Comparison of ENCODE assay signal across 8 cellular contexts in the genomic region with DNA sequence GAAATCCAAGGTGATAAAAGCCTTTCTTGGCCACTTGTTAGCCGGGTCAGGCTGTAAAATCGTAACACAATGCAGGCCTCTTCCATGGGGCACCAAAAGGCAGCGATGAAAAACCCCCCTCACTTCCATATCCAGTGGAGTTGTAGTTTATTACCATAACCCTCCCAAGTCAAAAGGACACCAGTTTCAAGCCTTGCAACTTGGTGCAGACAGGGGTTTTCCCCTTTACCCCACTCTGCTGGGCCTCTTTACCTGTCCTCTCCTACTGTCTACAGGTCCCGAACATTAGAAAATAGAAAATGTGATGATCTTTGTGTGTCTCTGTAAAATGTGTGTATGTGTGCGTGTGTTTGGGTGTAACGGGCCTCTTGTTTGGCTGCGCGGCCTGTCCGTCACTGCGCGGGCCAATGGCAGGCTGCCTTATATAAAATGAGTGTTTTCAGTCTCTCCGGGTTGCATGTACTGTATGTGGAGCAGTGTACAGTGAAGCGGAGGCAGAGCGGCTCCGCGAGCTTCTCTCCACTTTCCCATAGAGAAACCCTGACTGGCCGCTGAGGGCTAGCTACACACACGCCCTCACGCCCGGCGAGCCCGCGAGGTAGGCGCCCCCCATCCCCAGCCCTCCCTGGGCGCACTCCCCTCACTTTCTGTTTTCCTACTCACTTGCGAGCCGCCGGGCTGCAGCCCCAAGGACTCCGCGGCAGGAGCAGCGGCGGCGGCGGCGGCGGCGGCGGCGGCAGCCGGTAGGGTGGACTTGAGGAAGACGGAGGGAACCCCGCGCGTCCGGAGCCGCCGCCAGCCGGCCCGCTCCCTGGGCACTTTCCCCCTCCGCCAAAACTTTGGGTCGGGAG. TPM values are rescaled to one million over a fixed set of nuclear protein-coding genes. Genes with fewer than 3 reads are reported as not detected.
A peak's percentile ranks its signal among the peaks of the same experiment; 100 is the strongest.
DNase-seq lines count a peak whose midpoint lies in the region; ATAC-seq and TF ChIP-seq lines count a peak whose summit lies in the region.

A gene (plus strand): TSS at position 453 of the 851 bp plus-strand sequence. CDS start 187,499 bp downstream, outside the sequence.

- peak; percentile 88 for ATAC-seq in GM19351 (IDR thresholded peaks at IDR 0.05; ENCODE audit: unreplicated experiment)
- peak; percentile 96 for ATAC-seq in HG03520 (IDR thresholded peaks at IDR 0.05; ENCODE audit: unreplicated experiment)

- H4K20me1 ChIP-seq in BLaER1, result peaks cover 16% of the 10 kb centered on the region; the same call in 1 of the 2 replicates

- peaks cover 14% of the 10 kb centered on the region for H3K36me3 Mint-ChIP-seq in activated CD4-positive, alpha-beta T cell treated with anti-CD3 and anti-CD28 coated beads, Interleukin-2, amount 10 ng/mL, durations not matched to agents 24 days and 14 days (ENCODE audit: low read depth)

- H3K9me3 ChIP-seq in BLaER1 (no peaks in the 10 kb centered on the region), colonic mucosa (no peaks in the 10 kb centered on the region)

- H3K27ac Mint-ChIP-seq in activated CD4-positive, alpha-beta T cell treated with anti-CD3 and anti-CD28 coated beads, Interleukin-2, amount 10 ng/mL, durations not matched to agents 24 days and 14 days, result peak within 1 kb of the TSS; percentile 94

- peak within 1 kb of the TSS; percentile 90 for H3K9ac ChIP-seq in BLaER1
- H3K9ac ChIP-seq in colonic mucosa (ENCODE audit: low read depth in 2 of 2, low read length in 2 of 2), result peak within 1 kb of the TSS; percentile 83 to 91

- H3K27me3 Mint-ChIP-seq in activated CD4-positive, alpha-beta T cell treated with anti-CD3 and anti-CD28 coated beads, Interleukin-2, amount 10 ng/mL, durations not matched to agents 24 days and 14 days, result peaks cover 6% of the 10 kb centered on the region

- peak within 1 kb of the TSS; percentile 97 for H3K4me3 Mint-ChIP-seq in activated CD4-positive, alpha-beta T cell treated with anti-CD3 and anti-CD28 coated beads, Interleukin-2, amount 10 ng/mL, durations not matched to agents 24 days and 14 days

- no peak for TF ChIP-seq CTCF in colonic mucosa (IDR thresholded peaks at IDR 0.05)

- H3K4me1 ChIP-seq in BLaER1 (peaks cover 28% of the 10 kb centered on the region), colonic mucosa (no peaks in the 10 kb centered on the region)

- H3K27ac ChIP-seq in BLaER1, result peak within 1 kb of the TSS; percentile 85
- H3K27ac ChIP-seq in colonic mucosa, result peak within 1 kb of the TSS; percentile 95
- peak within 1 kb of the TSS; percentile 91 for H3K27ac ChIP-seq in layer of hippocampus (ENCODE audit: low read depth, low read length)

- intact Hi-C loops in activated CD4-positive, alpha-beta T cell treated with anti-CD3 and anti-CD28 coated beads, Interleukin-2, amount 10 ng/mL, durations not matched to agents 24 days and 14 days (cut with micrococcal nuclease), result loop anchor here (1.0 to 10.0 kb wide), 8 partner anchors 77 to 1312 kb away; a partner anchor contains a TSS
- intact Hi-C loops in colonic mucosa (cut with DNase I), result loop anchor here (2.0 to 10.0 kb wide), 2 partner anchors 92 to 258 kb away; no protein-coding TSS in a partner anchor

- no peaks in the 10 kb centered on the region for H3K9me3 Mint-ChIP-seq in activated CD4-positive, alpha-beta T cell treated with anti-CD3 and anti-CD28 coated beads, Interleukin-2, amount 10 ng/mL, durations not matched to agents 24 days and 14 days

- DNase-seq in NCI-H526 treated with DMSO at 0.1 percent for 48 hours (lab: John Stamatoyannopoulos, UW) (peak; percentile 86), colonic mucosa (peak; percentile 96)
- DNase-seq in activated CD4-positive, alpha-beta T cell treated with anti-CD3 and anti-CD28 coated beads, Interleukin-2, amount 10 ng/mL, durations not matched to agents 24 days and 14 days, result peak; percentile 98
- peak; percentile 76 to 84 (median 80) for DNase-seq in stimulated activated CD4-positive, alpha-beta T cell treated with anti-CD3 and anti-CD28 coated beads, Interleukin-1b, Interleukin-23, amount 100 ng/mL, for 24 hours (ENCODE audit: low read depth in 4 of 4, low spot score in 1 of 4)

- no peaks in the 10 kb centered on the region for H3K27me3 ChIP-seq in BLaER1
- no peaks in the 10 kb centered on the region for H3K27me3 ChIP-seq in colonic mucosa
- no peaks in the 10 kb centered on the region for H3K27me3 ChIP-seq in layer of hippocampus (ENCODE audit: control insufficient read depth, insufficient read depth, low read length)

- H3K4me3 ChIP-seq in BLaER1 (peak within 1 kb of the TSS; percentile 91), colonic mucosa (peak within 1 kb of the TSS; percentile 82)

- H3K4me1 Mint-ChIP-seq in activated CD4-positive, alpha-beta T cell treated with anti-CD3 and anti-CD28 coated beads, Interleukin-2, amount 10 ng/mL, durations not matched to agents 24 days and 14 days, result peaks cover 25% of the 10 kb centered on the region

- peak within 1 kb of the TSS; percentile 86 for H3K4me2 ChIP-seq in BLaER1

- no peaks in the 10 kb centered on the region for H3K36me3 ChIP-seq in BLaER1
- no peaks in the 10 kb centered on the region for H3K36me3 ChIP-seq in colonic mucosa

RNA-seq across cellular contexts. Expression of the gene that starts here (rescaled TPM):
- total RNA-seq in activated CD4-positive, alpha-beta T cell treated with anti-CD3 and anti-CD28 coated beads, Interleukin-2, amount 10 ng/mL, durations not matched to agents 24 days and 14 days, result 37.2 and 39.6 TPM in 2 replicates
- 10 to 100 TPM; 21.5 to 44.3 TPM for total RNA-seq in colonic mucosa

Comparison
In these comparisons a context has a peak if more than half of its experiments do, and no peak if none do; other contexts are left out.
1. Peak in every context shown above with its lines: DNase-seq, ATAC-seq, H3K4me3 ChIP-seq and H3K27ac ChIP-seq.